Comparison of ENCODE assay signal across 1 cellular context in genomic region chr13:114065141-114065925, GRCh38.
TF ChIP-seq lines count a peak whose summit lies in the region.

No MANE protein-coding gene starts in this region.

TF ChIP-seq in WTC11, 78 proteins besides CTCF, POLR2A, EP300 and RAD21 (continued from another document):
- TF ChIP-seq HMGXB4 (CRISPR knock-in tag; IDR thresholded peaks at IDR 0.05) (no peak), ZNF423 (CRISPR knock-in tag; IDR thresholded peaks at IDR 0.05) (no peak), ZBTB21 (CRISPR knock-in tag; IDR thresholded peaks at IDR 0.05; ENCODE audit: borderline replicate concordance) (no peak), ELF4 (CRISPR knock-in tag; IDR thresholded peaks at IDR 0.05; ENCODE audit: low read depth) (no peak), NFYB (CRISPR knock-in tag; conservative IDR thresholded peaks at IDR 0.05; ENCODE audit: low read depth) (no peak), SMAD4 (CRISPR knock-in tag; IDR thresholded peaks at IDR 0.05) (no peak), USF1 (CRISPR knock-in tag; IDR thresholded peaks at IDR 0.05) (peak; percentile 93), TCF7 (CRISPR knock-in tag; IDR thresholded peaks at IDR 0.05; ENCODE audit: low read depth) (no peak), HMGA2 (CRISPR knock-in tag; IDR thresholded peaks at IDR 0.05) (no peak), TEAD1 (CRISPR knock-in tag; IDR thresholded peaks at IDR 0.05) (no peak), PREB (CRISPR knock-in tag; IDR thresholded peaks at IDR 0.05; ENCODE audit: borderline replicate concordance) (no peak), CREM (CRISPR knock-in tag; IDR thresholded peaks at IDR 0.05) (no peak), NR1H2 (CRISPR knock-in tag; IDR thresholded peaks at IDR 0.05) (no peak), TP53 (CRISPR knock-in tag; IDR thresholded peaks at IDR 0.05) (no peak), E2F5 (CRISPR knock-in tag; IDR thresholded peaks at IDR 0.05) (no peak), ZNF317 (CRISPR knock-in tag; IDR thresholded peaks at IDR 0.05; ENCODE audit: borderline replicate concordance, low read depth) (0 out of 2 replicates have a peak, but pooled peaks have one; percentile 22), ZNF425 (CRISPR knock-in tag; conservative IDR thresholded peaks at IDR 0.05) (no peak), JAZF1 (CRISPR knock-in tag; IDR thresholded peaks at IDR 0.05) (no peak), FOXP1 (CRISPR knock-in tag; IDR thresholded peaks at IDR 0.05; ENCODE audit: borderline replicate concordance) (peak; percentile 9; the same call in 1 of the 2 replicates), OVOL2 (CRISPR knock-in tag; IDR thresholded peaks at IDR 0.05; ENCODE audit: borderline replicate concordance) (no peak), NFATC4 (CRISPR knock-in tag; IDR thresholded peaks at IDR 0.05) (no peak), KAT7 (CRISPR knock-in tag; IDR thresholded peaks at IDR 0.05; ENCODE audit: borderline replicate concordance) (no peak)
